19 cellular contexts compared by ENCODE assay signal in genomic region chr7:149207324-149208035, GRCh38.
"Had no signal": no experiment of that assay in that cellular context is flagged by ENCODE, and none has a peak within 500 bp of the region (broad histone marks: within the 10 kb centered on the region; RNA-seq: fewer than 3 reads in every experiment).

No MANE protein-coding gene starts in this region.

- H3K27ac ChIP-seq: breast epithelium, foreskin keratinocyte, ovary, prostate gland, testis, vagina had no signal

- H3K9me3 ChIP-seq: breast epithelium, ovary, prostate gland, testis, vagina had no signal

- H3K27ac Mint-ChIP-seq: activated B cell treated with CpG ODN at 0.5 μM for 24 hours; activated naive CD8-positive, alpha-beta T cell treated with anti-CD3 and anti-CD28 coated beads for 36 hours; naive thymus-derived CD4-positive, alpha-beta T cell; stimulated activated memory B cell treated with anti-CD40 and anti-IgM and Interleukin-4, amounts not matched to agents 10 μg/mL and 1 μg/mL and 100 μg/mL, for 72 hours; type B pancreatic cell had no signal

- H3K9me3 Mint-ChIP-seq: activated B cell treated with CpG ODN at 0.5 μM for 24 hours; activated naive CD8-positive, alpha-beta T cell treated with anti-CD3 and anti-CD28 coated beads for 36 hours; naive thymus-derived CD4-positive, alpha-beta T cell; stimulated activated memory B cell treated with anti-CD40 and anti-IgM and Interleukin-4, amounts not matched to agents 10 μg/mL and 1 μg/mL and 100 μg/mL, for 72 hours; type B pancreatic cell had no signal

- H3K4me1 ChIP-seq: breast epithelium, foreskin keratinocyte, testis, vagina had no signal

- H3K4me1 Mint-ChIP-seq: activated B cell treated with CpG ODN at 0.5 μM for 24 hours had no signal

- H3K27me3 ChIP-seq: breast epithelium, foreskin keratinocyte, ovary, testis, vagina had no signal

- ATAC-seq: foreskin keratinocyte; left lobe of liver; naive thymus-derived CD4-positive, alpha-beta T cell; stimulated activated memory B cell treated with anti-CD40 and anti-IgM and Interleukin-4, amounts not matched to agents 10 μg/mL and 1 μg/mL and 100 μg/mL, for 72 hours had no signal

- H3K4me3 Mint-ChIP-seq: activated B cell treated with CpG ODN at 0.5 μM for 24 hours; activated naive CD8-positive, alpha-beta T cell treated with anti-CD3 and anti-CD28 coated beads for 36 hours; naive thymus-derived CD4-positive, alpha-beta T cell; stimulated activated memory B cell treated with anti-CD40 and anti-IgM and Interleukin-4, amounts not matched to agents 10 μg/mL and 1 μg/mL and 100 μg/mL, for 72 hours; type B pancreatic cell had no signal

- DNase-seq: activated B cell treated with CpG ODN at 0.5 μM for 24 hours; activated CD4-positive, alpha-beta T cell treated with anti-CD3 and anti-CD28 coated beads for 48 hours; activated naive CD4-positive, alpha-beta T cell; activated naive CD8-positive, alpha-beta T cell treated with anti-CD3 and anti-CD28 coated beads for 36 hours; cerebellar nuclear complex; cortex of kidney; foreskin keratinocyte; naive thymus-derived CD4-positive, alpha-beta T cell; ovary; stimulated activated CD4-positive, alpha-beta T cell treated with anti-CD3 and anti-CD28 coated beads, Interleukin-1b, Interleukin-23, amount 100 ng/mL, for 48 hours; T-helper 9 cell; testis had no signal

- H3K4me3 ChIP-seq: breast epithelium, lung, ovary, prostate gland, testis, vagina had no signal

- H3K27me3 Mint-ChIP-seq: activated B cell treated with CpG ODN at 0.5 μM for 24 hours; activated naive CD8-positive, alpha-beta T cell treated with anti-CD3 and anti-CD28 coated beads for 36 hours; naive thymus-derived CD4-positive, alpha-beta T cell; stimulated activated memory B cell treated with anti-CD40 and anti-IgM and Interleukin-4, amounts not matched to agents 10 μg/mL and 1 μg/mL and 100 μg/mL, for 72 hours; type B pancreatic cell had no signal

- H3K36me3 ChIP-seq: breast epithelium, ovary had no signal
